5 cellular contexts compared by ENCODE assay signal in genomic region chr15:87577336-87577735, GRCh38.
"Had no signal": no experiment of that assay in that cellular context is flagged by ENCODE, and none has a peak within 500 bp of the region (broad histone marks: within the 10 kb centered on the region; RNA-seq: fewer than 3 reads in every experiment).

No MANE protein-coding gene starts in this region.

- H3K4me3 ChIP-seq: GM23338 had no signal

- DNase-seq: H9, HCEC 1CT had no signal

- H3K9me3 Mint-ChIP-seq: GM23338, H9 had no signal

- H3K36me3 Mint-ChIP-seq: IgD-negative memory B cell had no signal

- ATAC-seq: GM23338, HepG2 had no signal

- H3K4me3 Mint-ChIP-seq: GM23338, H9 had no signal

- H3K4me1 Mint-ChIP-seq: GM23338, H9 had no signal

- H3K27ac Mint-ChIP-seq: GM23338, IgD-negative memory B cell had no signal
